ENCODE assay signal across 15 cellular contexts in genomic region chr12:122850695-122851350, GRCh38. TPM values are rescaled to one million over a fixed set of nuclear protein-coding genes. Genes with fewer than 3 reads are reported as not detected.
DNase-seq lines count a peak whose midpoint lies in the region; ATAC-seq and TF ChIP-seq lines count a peak whose summit lies in the region.
"Had no signal": no experiment of that assay in that cellular context is flagged by ENCODE, and none has a peak within 500 bp of the region (broad histone marks: within the 10 kb centered on the region; RNA-seq: fewer than 3 reads in every experiment).

No MANE protein-coding gene starts in this region.

- H3K9me3 ChIP-seq in AG04450 (ENCODE audit: control insufficient read depth, insufficient read depth, low read length) (no peaks in the 10 kb centered on the region), HEK293 (ENCODE audit: control insufficient read depth, insufficient read depth, low read depth, low read length) (no peaks in the 10 kb centered on the region)

- H3K27ac ChIP-seq in AG04450 (ENCODE audit: low read depth, low read length) (peak overlapping the region; percentile 25), HEK293 (ENCODE audit: extremely low read depth, low read depth, low read length) (no peak overlapping the region), cingulate gyrus (ENCODE audit: low read depth, low read length) (peak overlapping the region; percentile 97)

- no peaks in the 10 kb centered on the region for H3K27me3 ChIP-seq in AG04450 (ENCODE audit: control insufficient read depth, insufficient read depth, low read length)

- no peaks in the 10 kb centered on the region for H3K4me1 ChIP-seq in HEK293 (ENCODE audit: control insufficient read depth, insufficient read depth, low read length)

- peaks cover 0 to 18% of the 10 kb centered on the region in 2 experiments; a peak in 1 of 3 replicates for H3K36me3 ChIP-seq in HEK293 (ENCODE audit: control insufficient read depth in 2 of 2, insufficient read depth in 1 of 2, low read length in 2 of 2)

- TF ChIP-seq CTCF in AG04450 (IDR thresholded peaks at IDR 0.05; ENCODE audit: low read depth, low read length) (no peak), HEK293 (tag by site-specific recombination; IDR thresholded peaks at IDR 0.05) (no peak), WTC11 (IDR thresholded peaks at IDR 0.05) (no peak)

- H3K27me3 Mint-ChIP-seq in activated T-cell treated with anti-CD3 and anti-CD28 coated beads, Interleukin-2, amount 50 U/mL, for 4 hours (ENCODE audit: low read depth) = no peaks in the 10 kb centered on the region
- no peaks in the 10 kb centered on the region for H3K27me3 Mint-ChIP-seq in WTC11 (ENCODE audit: low read depth)
- H3K27me3 Mint-ChIP-seq in stimulated activated naive CD8-positive, alpha-beta T cell treated with anti-CD3 and anti-CD28 coated beads, Interleukin-15, amount 100 ng/mL, for 72 hours = no peaks in the 10 kb centered on the region
- H3K27me3 Mint-ChIP-seq: activated naive CD8-positive, alpha-beta T cell had no signal

- no peak overlapping the region for H3K4me3 Mint-ChIP-seq in activated T-cell treated with anti-CD3 and anti-CD28 coated beads, Interleukin-2, amount 50 U/mL, for 4 hours
- no peak overlapping the region for H3K4me3 Mint-ChIP-seq in WTC11
- no peak overlapping the region for H3K4me3 Mint-ChIP-seq in stimulated activated naive CD8-positive, alpha-beta T cell treated with anti-CD3 and anti-CD28 coated beads, Interleukin-15, amount 100 ng/mL, for 72 hours
- H3K4me3 Mint-ChIP-seq: activated naive CD8-positive, alpha-beta T cell had no signal

- H3K4me3 ChIP-seq in AG04450 (ENCODE audit: low read depth, low read length) (no peak overlapping the region), HEK293 (ENCODE audit: low read depth, low read length) (no peak overlapping the region)
- H3K4me3 ChIP-seq: skin epidermis had no signal

- H3K36me3 Mint-ChIP-seq in activated T-cell treated with anti-CD3 and anti-CD28 coated beads, Interleukin-2, amount 50 U/mL, for 4 hours (ENCODE audit: insufficient read depth) = peaks cover 11% of the 10 kb centered on the region
- H3K36me3 Mint-ChIP-seq in WTC11 = no peaks in the 10 kb centered on the region
- H3K36me3 Mint-ChIP-seq: activated naive CD8-positive, alpha-beta T cell had no signal

- CTCF ChIA-PET in AG04450 (lab: Charles Lee) = no interaction called here
- CTCF ChIA-PET in HEK293 (lab: Yijun Ruan, JAX) = interaction anchor here (1.4 kb wide), 1 partner anchor 10 kb away, joined by 4 read pairs; no protein-coding TSS in a partner anchor
- CTCF ChIA-PET in WTC11 (lab: Charles Lee) = interaction anchor here (1.4 kb wide), 1 partner anchor 10 kb away, joined by 4 read pairs; no protein-coding TSS in a partner anchor

- no peak for DNase-seq in AG04450 (ENCODE audit: low read depth, low spot score)
- peak; percentile 87 for DNase-seq in myocyte (ENCODE audit: low read depth)
- no peak for DNase-seq in activated T-cell treated with anti-CD3 and anti-CD28 coated beads, Interleukin-2, amount 50 U/mL, for 4 hours
- no peak for DNase-seq in activated CD4-positive, CD25-positive, alpha-beta regulatory T cell (lab: John Stamatoyannopoulos, UW)
- DNase-seq in WTC11 (ENCODE audit: low spot score) = no peak
- DNase-seq in stimulated activated naive CD8-positive, alpha-beta T cell treated with anti-CD3 and anti-CD28 coated beads, Interleukin-15, amount 100 ng/mL, for 72 hours = no peak
- DNase-seq: activated CD4-positive, alpha-beta T cell treated with anti-CD3 and anti-CD28 coated beads for 1 hour; AML-193; DMS153; NCI-H1092; NCI-H226 had no signal

- H3K27ac Mint-ChIP-seq in WTC11 = no peak overlapping the region
- no peak overlapping the region for H3K27ac Mint-ChIP-seq in stimulated activated naive CD8-positive, alpha-beta T cell treated with anti-CD3 and anti-CD28 coated beads, Interleukin-15, amount 100 ng/mL, for 72 hours
- H3K27ac Mint-ChIP-seq: activated naive CD8-positive, alpha-beta T cell had no signal

- no peak for ATAC-seq in activated T-cell treated with anti-CD3 and anti-CD28 coated beads, Interleukin-2, amount 50 U/mL, for 4 hours
- ATAC-seq in WTC11 = no peak
- no peak for ATAC-seq in stimulated activated naive CD8-positive, alpha-beta T cell treated with anti-CD3 and anti-CD28 coated beads, Interleukin-15, amount 100 ng/mL, for 72 hours

- H3K9me3 Mint-ChIP-seq in activated T-cell treated with anti-CD3 and anti-CD28 coated beads, Interleukin-2, amount 50 U/mL, for 4 hours = no peaks in the 10 kb centered on the region
- no peaks in the 10 kb centered on the region for H3K9me3 Mint-ChIP-seq in WTC11
- H3K9me3 Mint-ChIP-seq in stimulated activated naive CD8-positive, alpha-beta T cell treated with anti-CD3 and anti-CD28 coated beads, Interleukin-15, amount 100 ng/mL, for 72 hours = no peaks in the 10 kb centered on the region

- POLR2A ChIA-PET in AG04450 (lab: Yijun Ruan, JAX) (interaction anchor here (0.6 kb wide), 1 partner anchor 23 kb away, joined by 7 read pairs; no protein-coding TSS in a partner anchor), HEK293 (lab: Yijun Ruan, JAX) (no interaction called here), WTC11 (lab: Charles Lee) (interaction anchor here (0.6 kb wide), 1 partner anchor 28 kb away, joined by 5 read pairs; no protein-coding TSS in a partner anchor)

- H3K4me1 Mint-ChIP-seq in activated T-cell treated with anti-CD3 and anti-CD28 coated beads, Interleukin-2, amount 50 U/mL, for 4 hours (ENCODE audit: low read depth) = no peaks in the 10 kb centered on the region
- H3K4me1 Mint-ChIP-seq in WTC11 = peaks cover 4% of the 10 kb centered on the region; the same call in 1 of the 2 replicates
- H3K4me1 Mint-ChIP-seq in stimulated activated naive CD8-positive, alpha-beta T cell treated with anti-CD3 and anti-CD28 coated beads, Interleukin-15, amount 100 ng/mL, for 72 hours = no peaks in the 10 kb centered on the region

TF ChIP-seq in HEK293, 187 proteins besides CTCF, POLR2A, EP300 and RAD21:
- no peak for TF ChIP-seq ZNF362 (tag by site-specific recombination; IDR thresholded peaks at IDR 0.05)
- TF ChIP-seq ZNF645 (tag by site-specific recombination; IDR thresholded peaks at IDR 0.05) = no peak
- peak; percentile 82 for TF ChIP-seq EGR2 (tag by site-specific recombination; IDR thresholded peaks at IDR 0.05; ENCODE audit: low read depth)
- TF ChIP-seq ZFHX2 (tag by site-specific recombination; conservative IDR thresholded peaks at IDR 0.05) = peak; percentile 66
- no peak for TF ChIP-seq ZNF623 (tag by site-specific recombination; IDR thresholded peaks at IDR 0.05)

TF ChIP-seq in WTC11, 78 proteins besides CTCF, POLR2A, EP300 and RAD21:
- TF ChIP-seq ETV6 (CRISPR knock-in tag; IDR thresholded peaks at IDR 0.05) (no peak), AFF4 (CRISPR knock-in tag; IDR thresholded peaks at IDR 0.05; ENCODE audit: borderline replicate concordance) (no peak), ZNF416 (CRISPR knock-in tag; IDR thresholded peaks at IDR 0.05) (no peak), ZNF423 (CRISPR knock-in tag; IDR thresholded peaks at IDR 0.05) (no peak), RELA (CRISPR knock-in tag; IDR thresholded peaks at IDR 0.05; ENCODE audit: borderline replicate concordance) (no peak), NFATC4 (CRISPR knock-in tag; IDR thresholded peaks at IDR 0.05) (no peak), TEAD4 (CRISPR knock-in tag; IDR thresholded peaks at IDR 0.05) (no peak), CREM (CRISPR knock-in tag; IDR thresholded peaks at IDR 0.05) (no peak), ZNF138 (CRISPR knock-in tag; conservative IDR thresholded peaks at IDR 0.05) (no peak)

RNA-seq across cellular contexts. Expression of gene HIP1R, which starts 15.6 kb away (rescaled TPM):
- polyA plus RNA-seq in AG04450 (2011; rRNA removed) = 7.2 and 10.7 TPM in 2 replicates
- 11.3 and 20.1 TPM in 2 replicates for polyA minus RNA-seq in AG04450 (2011; rRNA and poly(A)+ RNA removed)
- total RNA-seq in myocyte (10.0 and 25.0 TPM in 2 replicates), WTC11 (2021) (22.8 to 45.2 TPM (median 26.8 TPM) in 3 replicates)
- polyA plus RNA-seq in myocyte (2012) = 12.1 TPM
- total RNA-seq in activated T-cell treated with anti-CD3 and anti-CD28 coated beads, Interleukin-2, amount 50 U/mL, for 4 hours = 10 to 100 TPM; 23.2 to 34.5 (median 32.1) TPM

RNA-seq across cellular contexts. Expression of gene VPS37B, which starts 45.1 kb away (rescaled TPM):
- 23.9 and 24.5 TPM in 2 replicates for polyA plus RNA-seq in AG04450 (2011; rRNA removed)
- polyA minus RNA-seq in AG04450 (2011; rRNA and poly(A)+ RNA removed) = 16.0 and 17.6 TPM in 2 replicates
- total RNA-seq in myocyte (82.4 and 86.7 TPM in 2 replicates), WTC11 (2021) (10.4 to 18.1 TPM (median 11.4 TPM) in 3 replicates)
- polyA plus RNA-seq in myocyte (2012) = 51.3 TPM
- total RNA-seq in activated T-cell treated with anti-CD3 and anti-CD28 coated beads, Interleukin-2, amount 50 U/mL, for 4 hours = 10 to 100 TPM; 11.9 to 20.3 (median 18.4) TPM
